ENCODE assay signal across 13 cellular contexts in the genomic region with DNA sequence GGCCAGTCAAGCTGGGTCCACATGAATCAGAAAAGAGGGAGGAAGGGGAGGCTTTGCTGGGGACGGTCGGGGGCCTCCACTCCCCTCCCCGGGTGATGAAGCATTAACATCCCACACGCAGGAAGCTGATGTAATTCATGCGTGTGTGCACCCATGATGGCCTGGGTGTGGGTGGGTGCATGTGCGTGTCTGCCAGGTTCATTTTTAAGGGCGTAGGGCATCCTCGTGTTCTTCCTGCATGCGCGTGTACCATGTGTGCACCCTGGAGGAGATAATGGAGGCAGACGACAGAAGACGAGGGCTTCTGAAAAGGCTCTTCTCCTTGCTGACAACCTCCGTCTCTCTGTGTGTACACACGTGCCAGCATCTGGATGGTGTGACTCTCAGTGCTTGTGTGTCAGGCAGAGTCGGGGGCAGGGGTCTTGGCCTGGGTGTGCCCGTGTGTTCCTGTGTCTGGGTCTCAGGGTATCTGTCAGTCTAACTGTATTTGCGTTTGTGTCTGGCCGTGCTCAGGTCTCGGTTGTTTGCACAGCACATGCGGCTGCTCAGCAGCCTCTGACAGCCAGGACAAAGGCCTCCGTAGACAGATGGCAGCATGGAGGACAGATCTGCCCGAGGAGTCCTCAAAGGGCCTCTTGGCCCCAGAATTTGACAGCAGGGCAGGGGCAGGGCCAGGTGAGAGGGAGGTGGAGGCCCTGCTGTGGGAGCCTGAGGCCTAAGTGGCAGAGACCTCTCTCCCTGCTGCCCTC. TPM values are rescaled to one million over a fixed set of nuclear protein-coding genes. Genes with fewer than 3 reads are reported as not detected.
DNase-seq lines count a peak whose midpoint lies in the region; ATAC-seq, FAIRE-seq and TF ChIP-seq lines count a peak whose summit lies in the region.
"Had no signal": no experiment of that assay in that cellular context is flagged by ENCODE, and none has a peak within 500 bp of the region (broad histone marks: within the 10 kb centered on the region; RNA-seq: fewer than 3 reads in every experiment).

No MANE protein-coding gene starts in this region.

- FAIRE-seq in HepG2 (lab: Jason Lieb, UNC), result peak; percentile 48

- in situ Hi-C loops in HepG2 (cut with HindIII; ENCODE audit: extremely low pct_ligation_motif_present, low pct_unique_long_range_greater_than_20kb), result no loop called here
- in situ Hi-C loops in GM13977 (cut with MboI; ENCODE audit: low pct_unique_long_range_greater_than_20kb, low sequenced_read_pairs, unreplicated experiment), result no loop called here

- peaks cover 10% of the 10 kb centered on the region for H3K79me2 ChIP-seq in HepG2 (ENCODE audit: insufficient read depth, low read length)

- intact Hi-C loops in HepG2 (cut with micrococcal nuclease; ENCODE audit: unreplicated experiment), result no loop called here
- intact Hi-C loops in vagina (cut with DNase I), result no loop called here

- no peaks in the 10 kb centered on the region for H3K9me3 ChIP-seq in BLaER1 treated with 17β-estradiol and CSF1 and Interleukin-3, amounts not matched to agents 10 nM and 100 nM (replicated peaks in 1 of 11)
- H3K9me3 ChIP-seq in HepG2 (ENCODE audit: low read length) (no peaks in the 10 kb centered on the region), vagina (no peaks in the 10 kb centered on the region)
- H3K9me3 ChIP-seq: Peyer's patch, testis had no signal

- ATAC-seq in activated T-helper 17 cell treated with anti-CD3 and anti-CD28 coated beads, Interleukin-2, amount 50 U/mL, for 72 hours (replicated peaks), result no peak
- peak; percentile 14 for ATAC-seq in HepG2
- ATAC-seq: naive thymus-derived CD8-positive, alpha-beta T cell had no signal

- H3K9me3 Mint-ChIP-seq in activated T-helper 17 cell treated with anti-CD3 and anti-CD28 coated beads, Interleukin-2, amount 50 U/mL, for 72 hours, result no peaks in the 10 kb centered on the region
- H3K9me3 Mint-ChIP-seq: CD4-positive, alpha-beta T cell; naive thymus-derived CD8-positive, alpha-beta T cell had no signal

- peaks cover 10% of the 10 kb centered on the region for H3K27me3 Mint-ChIP-seq in activated T-helper 17 cell treated with anti-CD3 and anti-CD28 coated beads, Interleukin-2, amount 50 U/mL, for 72 hours

- peak overlapping the region in 5 of 11 experiments; percentile 43 to 61 (median 49); a peak in 8 of 22 replicates for H3K27ac ChIP-seq in BLaER1 treated with 17β-estradiol and CSF1 and Interleukin-3, amounts not matched to agents 10 nM and 100 nM
- peak overlapping the region; percentile 87 for H3K27ac ChIP-seq in HepG2 (ENCODE audit: extremely low read length, insufficient read depth, low read length)
- no peak overlapping the region for H3K27ac ChIP-seq in vagina
- H3K27ac ChIP-seq: Peyer's patch, testis had no signal

- TF ChIP-seq EP300 in HepG2 (IDR thresholded peaks at IDR 0.05; ENCODE audit: low read depth in 2 of 2, low read length in 2 of 2) (no peak), HepG2 (CRISPR knock-in tag; IDR thresholded peaks at IDR 0.05; ENCODE audit: borderline replicate concordance) (no peak)

- H3K36me3 ChIP-seq in BLaER1 treated with 17β-estradiol and CSF1 and Interleukin-3, amounts not matched to agents 10 nM and 100 nM, result no peaks in the 10 kb centered on the region
- H3K36me3 ChIP-seq in HepG2 (replicated peaks in 1 of 2; ENCODE audit: control insufficient read depth in 1 of 2, insufficient read depth in 2 of 2, low read length in 2 of 2) (peaks cover 2 to 13% of the 10 kb centered on the region in 2 experiments; a peak in 3 of 5 replicates), vagina (no peaks in the 10 kb centered on the region)
- H3K36me3 ChIP-seq: Peyer's patch had no signal

- H3K27me3 ChIP-seq in BLaER1 treated with 17β-estradiol and CSF1 and Interleukin-3, amounts not matched to agents 10 nM and 100 nM, result peaks cover 0 to 25% (median 16%) of the 10 kb centered on the region in 11 experiments; a peak in 16 of 22 replicates
- H3K27me3 ChIP-seq in HepG2 (ENCODE audit: control insufficient read depth in 1 of 2, insufficient read depth in 2 of 2, low read length in 2 of 2) (no peaks in the 10 kb centered on the region), vagina (peaks cover 5% of the 10 kb centered on the region)
- H3K27me3 ChIP-seq: testis had no signal

- POLR2A ChIA-PET in HepG2 (lab: Yijun Ruan, JAX), result no interaction called here

- H3K4me1 ChIP-seq in BLaER1 treated with 17β-estradiol and CSF1 and Interleukin-3, amounts not matched to agents 10 nM and 100 nM, result peaks cover 64 to 81% (median 72%) of the 10 kb centered on the region in 10 experiments
- H3K4me1 ChIP-seq in HepG2 (ENCODE audit: insufficient read depth, low read length) (peaks cover 68% of the 10 kb centered on the region), vagina (peaks cover 24% of the 10 kb centered on the region)

- H3K27ac Mint-ChIP-seq in activated T-helper 17 cell treated with anti-CD3 and anti-CD28 coated beads, Interleukin-2, amount 50 U/mL, for 72 hours, result no peak overlapping the region
- H3K27ac Mint-ChIP-seq: CD4-positive, alpha-beta T cell; naive thymus-derived CD8-positive, alpha-beta T cell had no signal

- TF ChIP-seq POLR2A in HepG2 (IDR thresholded peaks at IDR 0.05; ENCODE audit: insufficient read depth in 1 of 2, low read depth in 2 of 2, low read length in 2 of 2) (no peak), vagina (IDR thresholded peaks at IDR 0.05) (no peak)

- peak; percentile 35 for TF ChIP-seq CTCF in HepG2 (CRISPR knock-in tag; IDR thresholded peaks at IDR 0.05)
- TF ChIP-seq CTCF in GM13977 (IDR thresholded peaks at IDR 0.05; ENCODE audit: extremely low read depth, insufficient read depth, missing control alignments), result no peak
- no peak for TF ChIP-seq CTCF in vagina (IDR thresholded peaks at IDR 0.05)

- TF ChIP-seq RAD21 in HepG2 (CRISPR knock-in tag; IDR thresholded peaks at IDR 0.05), result no peak

- no peak overlapping the region for H2AFZ ChIP-seq in HepG2 (ENCODE audit: low read length)

- H3K9ac ChIP-seq in BLaER1 treated with 17β-estradiol and CSF1 and Interleukin-3, amounts not matched to agents 10 nM and 100 nM, result peak overlapping the region in 6 of 11 experiments; percentile 4 to 52 (median 38); a peak in 10 of 22 replicates
- no peak overlapping the region for H3K9ac ChIP-seq in HepG2 (ENCODE audit: insufficient read depth, low read depth, low read length)

- 69% methylated on average over 20 of the region's 22 CpGs for WGBS in HepG2 (ENCODE audit: low lambda C conversion rate)

- CTCF ChIA-PET in HepG2 (lab: Yijun Ruan, JAX; ENCODE audit: low intra/inter-chr PET ratio, low total read pairs), result no interaction called here

- H3K4me3 Mint-ChIP-seq in activated T-helper 17 cell treated with anti-CD3 and anti-CD28 coated beads, Interleukin-2, amount 50 U/mL, for 72 hours, result peak overlapping the region; percentile 21
- H3K4me3 Mint-ChIP-seq: CD4-positive, alpha-beta T cell had no signal

- H3K4me2 ChIP-seq in BLaER1 treated with 17β-estradiol and CSF1 and Interleukin-3, amounts not matched to agents 10 nM and 100 nM, result peak overlapping the region; percentile 67 to 99 (median 96)
- H3K4me2 ChIP-seq in HepG2 (ENCODE audit: low read depth, low read length), result peak overlapping the region; percentile 89
- H3K4me2 ChIP-seq: smooth muscle cell had no signal

- no peaks in the 10 kb centered on the region for H3K4me1 Mint-ChIP-seq in activated T-helper 17 cell treated with anti-CD3 and anti-CD28 coated beads, Interleukin-2, amount 50 U/mL, for 72 hours

- H3K4me3 ChIP-seq in BLaER1 treated with 17β-estradiol and CSF1 and Interleukin-3, amounts not matched to agents 10 nM and 100 nM, result no peak overlapping the region
- H3K4me3 ChIP-seq in HepG2 (replicated peaks in 1 of 3; ENCODE audit: insufficient read depth in 1 of 3, low read depth in 2 of 3, low read length in 3 of 3) (peak overlapping the region in 1 of 3 experiments; percentile 81; a peak in 1 of 6 replicates), vagina (no peak overlapping the region)
- H3K4me3 ChIP-seq: Peyer's patch, smooth muscle cell, testis had no signal

- no peaks in the 10 kb centered on the region for H3K36me3 Mint-ChIP-seq in activated T-helper 17 cell treated with anti-CD3 and anti-CD28 coated beads, Interleukin-2, amount 50 U/mL, for 72 hours (ENCODE audit: low read depth)

- H4K20me1 ChIP-seq in BLaER1 treated with 17β-estradiol and CSF1 and Interleukin-3, amounts not matched to agents 10 nM and 100 nM, result peaks cover 0 to 52% (median 0%) of the 10 kb centered on the region in 11 experiments; a peak in 8 of 22 replicates
- H4K20me1 ChIP-seq in HepG2 (ENCODE audit: insufficient read depth, low read length), result peaks cover 11% of the 10 kb centered on the region

- no TSS peak for BruUV-seq in HepG2 (replicated peaks; lab: Mats Ljungman, UMichigan)

- DNase-seq in COLO668 (lab: John Stamatoyannopoulos, UW; ENCODE audit: unreplicated experiment) (peak; percentile 79), HepG2 (ENCODE audit: low spot score) (peak; percentile 52), GM13977 (ENCODE audit: low spot score) (no peak), vagina (ENCODE audit: extremely low spot score in 2 of 2) (no peak)
- DNase-seq in activated CD4-positive, alpha-beta T cell treated with anti-CD3 and anti-CD28 coated beads, Interleukin-2, amount 50 U/mL, for 1 hour, result no peak
- DNase-seq: amygdala; CD4-positive, alpha-beta T cell; naive thymus-derived CD8-positive, alpha-beta T cell; testis had no signal

RNA-seq across cellular contexts. Expression of a gene that starts 2.4 kb away (rescaled TPM):
- total RNA-seq in activated T-helper 17 cell treated with anti-CD3 and anti-CD28 coated beads, Interleukin-2, amount 50 U/mL, for 72 hours, result 1 to 10 TPM in 1 of 2 donors, under 1 TPM in 1; 0.45 to 6.0 TPM
- total RNA-seq in HepG2 (2016; rRNA removed; fragmentation: Illumina TruSeq; extraction: Trizol), result 9.7 and 11.9 TPM in 2 replicates
- 3.8 and 5.0 TPM in 2 replicates for total RNA-seq in HepG2 (2016; cell fraction: cytosol; rRNA removed; fragmentation: Illumina TruSeq; extraction: Trizol; ENCODE audit: low read depth)
- total RNA-seq in HepG2 (2016; cell fraction: insoluble cytoplasmic fraction; rRNA removed; fragmentation: Illumina TruSeq; extraction: Trizol), result 7.8 and 12.1 TPM in 2 replicates
- total RNA-seq in HepG2 (2016; cell fraction: membrane; rRNA removed; fragmentation: Illumina TruSeq; extraction: Trizol), result 9.5 and 11.5 TPM in 2 replicates
- 13.6 and 14.7 TPM in 2 replicates for total RNA-seq in HepG2 (2016; cell fraction: nucleus; rRNA removed; fragmentation: Illumina TruSeq; extraction: Trizol)
- 37.5 and 46.1 TPM in 2 replicates for polyA plus RNA-seq in HepG2 (2011; rRNA removed)
- polyA plus RNA-seq in HepG2 (2011; cell fraction: cytosol; rRNA removed), result 21.6 and 24.9 TPM in 2 replicates
- 114 and 133 TPM in 2 replicates for polyA plus RNA-seq in HepG2 (2011; cell fraction: nucleus; rRNA removed)
- polyA plus RNA-seq in HepG2 (2012), result 22.0 and 27.8 TPM in 2 replicates
- polyA plus RNA-seq in HepG2 (2016; cell fraction: cytosol; fragmentation: Illumina TruSeq; extraction: Trizol; ENCODE audit: low read depth), result 5.3 and 7.0 TPM in 2 replicates
- 17.1 and 23.0 TPM in 2 replicates for polyA plus RNA-seq in HepG2 (2016; cell fraction: insoluble cytoplasmic fraction; fragmentation: Illumina TruSeq; extraction: Trizol; ENCODE audit: low read depth)
- 14.4 and 18.4 TPM in 2 replicates for polyA plus RNA-seq in HepG2 (2016; cell fraction: membrane; fragmentation: Illumina TruSeq; extraction: Trizol; ENCODE audit: low read depth)
- 58.0 and 62.8 TPM in 2 replicates for polyA plus RNA-seq in HepG2 (2016; cell fraction: nucleus; fragmentation: Illumina TruSeq; extraction: Trizol; ENCODE audit: insufficient read depth, low read depth)
- polyA minus RNA-seq in HepG2 (2011; rRNA and poly(A)+ RNA removed; ENCODE audit: low replicate concordance), result 18.4 and 45.8 TPM in 2 replicates
- 12.8 and 14.1 TPM in 2 replicates for polyA minus RNA-seq in HepG2 (2011; cell fraction: cytosol; rRNA and poly(A)+ RNA removed)
- 20.8 and 23.4 TPM in 2 replicates for polyA minus RNA-seq in HepG2 (2011; cell fraction: nucleus; rRNA and poly(A)+ RNA removed)
- total RNA-seq in vagina, result 1.2 TPM
- polyA plus RNA-seq: naive thymus-derived CD8-positive, alpha-beta T cell had no signal

Comparison
In these comparisons a context has a peak if more than half of its experiments do, and no peak if none do; other contexts are left out.
1. DNase-seq: peak in COLO668 (single experiment) and HepG2 (single experiment); none in GM13977 (single experiment), activated CD4-positive, alpha-beta T cell treated with anti-CD3 and anti-CD28 coated beads, Interleukin-2, amount 50 U/mL, for 1 hour (single experiment) and vagina (0 of 2).